16 cellular contexts compared by ENCODE assay signal in the genomic region with DNA sequence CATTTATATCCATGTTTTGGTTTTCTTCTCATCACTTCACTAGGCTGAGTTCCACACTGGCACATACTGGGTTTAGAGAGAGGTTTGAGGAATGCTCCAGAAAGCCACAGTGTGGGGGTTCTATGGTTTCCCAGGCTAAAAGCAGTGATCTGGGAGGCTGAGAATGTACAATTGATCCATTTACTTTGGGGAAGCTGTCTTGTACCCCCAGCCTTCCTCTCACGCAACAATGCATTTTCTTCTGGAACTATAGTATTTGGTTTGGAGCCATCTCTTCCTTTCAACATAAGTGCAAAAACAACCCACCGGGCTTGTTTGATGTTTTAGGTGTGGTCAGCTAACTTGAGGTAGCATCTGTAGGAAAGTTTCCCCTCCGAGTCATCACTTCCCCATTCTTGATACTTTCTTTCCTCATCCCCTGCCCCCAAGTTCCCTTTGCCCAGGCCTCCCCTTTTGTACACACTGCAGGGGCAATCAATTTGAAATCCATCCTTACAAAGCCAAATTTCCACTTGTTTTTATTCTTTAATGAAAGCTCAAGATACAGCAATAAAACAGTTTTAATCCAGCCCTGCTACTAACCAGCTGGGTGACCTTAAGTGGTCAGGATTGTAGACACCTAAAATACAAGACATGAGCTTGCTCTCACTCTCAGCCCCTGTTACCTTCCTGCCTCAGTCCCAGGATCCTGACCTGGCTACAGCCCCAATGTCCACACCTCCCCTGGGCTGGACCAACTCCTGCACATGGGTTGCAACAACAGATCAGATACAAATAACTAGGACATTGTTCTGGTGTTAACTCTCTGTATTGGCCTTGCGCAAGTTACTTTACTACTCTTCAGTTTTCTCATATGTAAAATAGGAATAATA.
DNase-seq lines count a peak whose midpoint lies in the region; ATAC-seq and TF ChIP-seq lines count a peak whose summit lies in the region.
"Had no signal": no experiment of that assay in that cellular context is flagged by ENCODE, and none has a peak within 500 bp of the region (broad histone marks: within the 10 kb centered on the region; RNA-seq: fewer than 3 reads in every experiment).

No MANE protein-coding gene starts in this region.

- TF ChIP-seq CTCF in WERI-Rb-1 (IDR thresholded peaks at IDR 0.05; ENCODE audit: low read depth, low read length): no peak

- H3K9me3 ChIP-seq in WERI-Rb-1 (ENCODE audit: severe bottlenecking): peaks cover 7% of the 10 kb centered on the region

- H3K27me3 ChIP-seq in H7 (ENCODE audit: control insufficient read depth, insufficient read depth, low read length): no peaks in the 10 kb centered on the region
- H3K27me3 ChIP-seq in WERI-Rb-1 (ENCODE audit: insufficient read depth, low read depth, severe bottlenecking): no peaks in the 10 kb centered on the region

- no peak overlapping the region for H3K27ac ChIP-seq in WERI-Rb-1
- H3K27ac ChIP-seq: C4-2B had no signal

- DNase-seq in KBM-7: peak; percentile 77
- DNase-seq in UCSD-AML1 (lab: John Stamatoyannopoulos, UW; ENCODE audit: unreplicated experiment): peak; percentile 44
- DNase-seq in renal cortical epithelial cell (ENCODE audit: low read depth): peak; percentile 38
- DNase-seq in H7: no peak
- no peak for DNase-seq in middle frontal gyrus (ENCODE audit: extremely low spot score, low spot score)
- no peak for DNase-seq in midbrain (lab: John Stamatoyannopoulos, UW)
- no peak for DNase-seq in WERI-Rb-1
- DNase-seq: activated CD4-positive, alpha-beta T cell treated with anti-CD3 and anti-CD28 coated beads, Interleukin-2, amount 10 ng/mL, durations not matched to agents 7 days and 5 days; anterior cingulate cortex; EL; mesenchymal stem cell; occipital lobe had no signal

- in situ Hi-C loops in KBM-7 (cut with MboI; ENCODE audit: low pct_unique_long_range_greater_than_20kb, low sequenced_read_pairs): no loop called here

- H3K36me3 ChIP-seq in H7 (replicated peaks; ENCODE audit: control insufficient read depth, insufficient read depth, low read length) (no peaks in the 10 kb centered on the region), WERI-Rb-1 (no peaks in the 10 kb centered on the region)

- H3K4me3 ChIP-seq in H7 (ENCODE audit: insufficient read depth, low read depth, low read length) (no peak overlapping the region), WERI-Rb-1 (ENCODE audit: low read depth, low read length) (no peak overlapping the region)
- H3K4me3 ChIP-seq: smooth muscle cell had no signal

- ATAC-seq in GM21381 (IDR thresholded peaks at IDR 0.05; ENCODE audit: unreplicated experiment): peak; percentile 62
- ATAC-seq: activated T-helper 17 cell treated with anti-CD3 and anti-CD28 coated beads, Interleukin-2, amount 50 U/mL, for 72 hours had no signal

Comparison
In these comparisons a context has a peak if more than half of its experiments do, and no peak if none do; other contexts are left out.
1. DNase-seq: peak in KBM-7 (single experiment), UCSD-AML1 (single experiment) and renal cortical epithelial cell (single experiment); none in H7 (single experiment), middle frontal gyrus (single experiment), midbrain (single experiment) and WERI-Rb-1 (single experiment).